In genomic region chr9:127767909-127768331, GRCh38 we compare ENCODE assay signal across 9 cellular contexts. TPM values are rescaled to one million over a fixed set of nuclear protein-coding genes. Genes with fewer than 3 reads are reported as not detected.
DNase-seq lines count a peak whose midpoint lies in the region; ATAC-seq and FAIRE-seq lines count a peak whose summit lies in the region.
"Had no signal": no experiment of that assay in that cellular context is flagged by ENCODE, and none has a peak within 500 bp of the region (broad histone marks: within the 10 kb centered on the region; RNA-seq: fewer than 3 reads in every experiment).

No MANE protein-coding gene starts in this region.

- peaks cover 47% of the 10 kb centered on the region for H3K36me3 Mint-ChIP-seq in activated T-cell treated with anti-CD3 and anti-CD28 coated beads, Interleukin-2, amount 50 U/mL, for 24 hours (ENCODE audit: low read depth)
- peaks cover 40% of the 10 kb centered on the region for H3K36me3 Mint-ChIP-seq in central memory CD8-positive, alpha-beta T cell (ENCODE audit: insufficient read depth)

- no peaks in the 10 kb centered on the region for H3K9me3 Mint-ChIP-seq in activated T-cell treated with anti-CD3 and anti-CD28 coated beads, Interleukin-2, amount 50 U/mL, for 24 hours
- no peaks in the 10 kb centered on the region for H3K9me3 Mint-ChIP-seq in central memory CD8-positive, alpha-beta T cell

- DNase-seq in activated T-cell treated with anti-CD3 and anti-CD28 coated beads, Interleukin-2, amount 50 U/mL, for 24 hours, result no peak
- no peak for DNase-seq in activated T-cell treated with anti-CD3 and anti-CD28 coated beads, Interleukin-2, amount 50 U/mL, for 48 hours
- no peak for DNase-seq in central memory CD8-positive, alpha-beta T cell (ENCODE audit: low spot score in 2 of 2)
- DNase-seq in lung microvascular endothelial cell (ENCODE audit: low read depth in 2 of 2), result peak; percentile 89 to 91
- no peak for DNase-seq in substantia nigra (lab: John Stamatoyannopoulos, UW)
- no peak for DNase-seq in RCC 7860 (ENCODE audit: low spot score)
- DNase-seq in NCI-H1092 treated with DMSO at 0.1 percent for 48 hours (lab: John Stamatoyannopoulos, UW), result no peak
- DNase-seq in activated effector memory CD4-positive, alpha-beta T cell treated with Interleukin-2 at 50 U/mL for 16 hours, result no peak
- DNase-seq: NCI-H2081 had no signal

- H3K4me1 Mint-ChIP-seq in activated T-cell treated with anti-CD3 and anti-CD28 coated beads, Interleukin-2, amount 50 U/mL, for 24 hours (ENCODE audit: low read depth), result peaks cover 82% of the 10 kb centered on the region
- H3K4me1 Mint-ChIP-seq in central memory CD8-positive, alpha-beta T cell, result peaks cover 82% of the 10 kb centered on the region

- peak overlapping the region; percentile 92 for H3K27ac Mint-ChIP-seq in activated T-cell treated with anti-CD3 and anti-CD28 coated beads, Interleukin-2, amount 50 U/mL, for 24 hours
- H3K27ac Mint-ChIP-seq in central memory CD8-positive, alpha-beta T cell (ENCODE audit: low read depth), result peak overlapping the region; percentile 96

- ATAC-seq in central memory CD8-positive, alpha-beta T cell (replicated peaks; ENCODE audit: extremely low read depth, poor library complexity, severe bottlenecking), result no peak

- H3K4me3 Mint-ChIP-seq in activated T-cell treated with anti-CD3 and anti-CD28 coated beads, Interleukin-2, amount 50 U/mL, for 24 hours, result no peak overlapping the region
- peak overlapping the region; percentile 68 for H3K4me3 Mint-ChIP-seq in central memory CD8-positive, alpha-beta T cell

- no peaks in the 10 kb centered on the region for H3K27me3 Mint-ChIP-seq in activated T-cell treated with anti-CD3 and anti-CD28 coated beads, Interleukin-2, amount 50 U/mL, for 24 hours
- H3K27me3 Mint-ChIP-seq in central memory CD8-positive, alpha-beta T cell, result no peaks in the 10 kb centered on the region

- no peak for FAIRE-seq in RCC 7860 (lab: Jason Lieb, UNC)

- H3K27ac ChIP-seq in substantia nigra (ENCODE audit: low read depth, low read length, poor library complexity, severe bottlenecking), result peak overlapping the region; percentile 31

RNA-seq across cellular contexts. Expression of gene SH2D3C, which starts 10.5 kb away (rescaled TPM):
- total RNA-seq in lung microvascular endothelial cell, result 56.2 and 72.6 TPM in 2 replicates

RNA-seq across cellular contexts. Expression of gene CDK9, which starts 17.9 kb away (rescaled TPM):
- total RNA-seq in lung microvascular endothelial cell, result 57.1 and 70.0 TPM in 2 replicates

RNA-seq across cellular contexts. Expression of gene TOR2A, which starts 32.8 kb away (rescaled TPM):
- total RNA-seq in lung microvascular endothelial cell, result 4.8 TPM in 2 replicates

RNA-seq across cellular contexts. Expression of gene FPGS, which starts 34.8 kb away (rescaled TPM):
- 39.7 and 51.0 TPM in 2 replicates for total RNA-seq in lung microvascular endothelial cell

RNA-seq across cellular contexts. Expression of gene TTC16, which starts 52.0 kb away (rescaled TPM):
- not detected in 2 replicates for total RNA-seq in lung microvascular endothelial cell

Comparison
In these comparisons a context has a peak if more than half of its experiments do, and no peak if none do; other contexts are left out.
1. DNase-seq: peak in lung microvascular endothelial cell (2 of 2); none in activated T-cell treated with anti-CD3 and anti-CD28 coated beads, Interleukin-2, amount 50 U/mL, for 24 hours (single experiment), activated T-cell treated with anti-CD3 and anti-CD28 coated beads, Interleukin-2, amount 50 U/mL, for 48 hours (0 of 2), central memory CD8-positive, alpha-beta T cell (0 of 2), substantia nigra (0 of 49), RCC 7860 (single experiment), NCI-H1092 treated with DMSO at 0.1 percent for 48 hours (single experiment) and activated effector memory CD4-positive, alpha-beta T cell treated with Interleukin-2 at 50 U/mL for 16 hours (single experiment).